Comparison of ENCODE assay signal across 1 cellular context in the genomic region with DNA sequence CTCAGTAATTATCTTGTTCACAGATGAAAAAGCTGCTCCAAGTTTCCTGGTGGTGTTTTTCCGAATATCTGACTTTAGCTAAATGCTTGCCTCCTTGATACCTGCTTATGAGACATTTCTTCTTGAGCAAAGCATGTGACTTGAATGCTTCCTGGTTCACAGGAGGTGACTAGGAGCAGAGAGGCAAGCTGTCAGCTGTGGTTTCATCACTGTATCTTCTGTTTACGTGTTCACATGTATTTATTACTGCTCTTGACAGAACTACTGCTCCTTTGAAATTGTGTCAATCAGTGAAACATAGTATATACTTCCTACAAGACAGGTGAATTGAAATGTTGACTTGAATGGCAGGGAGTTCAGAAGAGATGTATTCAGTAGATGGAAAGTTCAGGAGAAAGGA.
A peak's percentile ranks its signal among the peaks of the same experiment; 100 is the strongest.
TF ChIP-seq lines count a peak whose summit lies in the region.

No MANE protein-coding gene starts in this region.

TF ChIP-seq in K562, 482 proteins besides CTCF, POLR2A, EP300 and RAD21 (continued from another document and continues in another):
- TF ChIP-seq NR2C1 (IDR thresholded peaks at IDR 0.05) (peak; percentile 38; the same call in 1 of the 2 replicates), NR2C1 (tag; IDR thresholded peaks at IDR 0.05) (0 out of 2 replicates have a peak, but pooled peaks have one; percentile 44), ATF7 (IDR thresholded peaks at IDR 0.05) (0 out of 2 replicates have a peak, but pooled peaks have one; percentile 19), PTRF (tag; IDR thresholded peaks at IDR 0.05) (no peak), GABPB1 (CRISPR knock-in tag; IDR thresholded peaks at IDR 0.05) (no peak), ZNF274 (IDR thresholded peaks at IDR 0.05; ENCODE audit: borderline replicate concordance, low read depth, low read length) (no peak), MYC (IDR thresholded peaks at IDR 0.05; ENCODE audit: low read depth, low read length) (0 out of 2 replicates have a peak, but pooled peaks have one; percentile 18), MYC (CRISPR knock-in tag; IDR thresholded peaks at IDR 0.05; ENCODE audit: borderline replicate concordance, low read depth) (no peak), SAFB (IDR thresholded peaks at IDR 0.05; ENCODE audit: borderline replicate concordance, low read depth, low read length) (no peak), ZNF717 (CRISPR knock-in tag; IDR thresholded peaks at IDR 0.05) (no peak), CEBPB (tag; IDR thresholded peaks at IDR 0.05) (peak; percentile 30; the same call in 1 of the 2 replicates), FOSL1 (tag; conservative IDR thresholded peaks at IDR 0.05) (peak; percentile 23; the same call in 1 of the 2 replicates), TAF9B (IDR thresholded peaks at IDR 0.05; ENCODE audit: partially characterized antibody) (no peak), ETV1 (tag; conservative IDR thresholded peaks at IDR 0.05; ENCODE audit: low read depth) (0 out of 2 replicates have a peak, but pooled peaks have one; percentile 20), ZFX (CRISPR knock-in tag; IDR thresholded peaks at IDR 0.05) (no peak), CC2D1A (IDR thresholded peaks at IDR 0.05) (no peak), ZNF668 (CRISPR knock-in tag; IDR thresholded peaks at IDR 0.05) (no peak), SMAD3 (CRISPR knock-in tag; conservative IDR thresholded peaks at IDR 0.05) (no peak), NR2C2 (CRISPR knock-in tag; IDR thresholded peaks at IDR 0.05) (no peak), NR2C2 (tag; IDR thresholded peaks at IDR 0.05) (peak; percentile 86), E2F3 (CRISPR knock-in tag; IDR thresholded peaks at IDR 0.05) (no peak), L3MBTL2 (IDR thresholded peaks at IDR 0.05) (peak; percentile 52), ZNF324 (CRISPR knock-in tag; IDR thresholded peaks at IDR 0.05) (no peak), ELF4 (CRISPR knock-in tag; IDR thresholded peaks at IDR 0.05) (no peak), BACH1 (tag; IDR thresholded peaks at IDR 0.05) (peak; percentile 81), RBM39 (optimal IDR thresholded peaks at IDR 0.05; ENCODE audit: low read depth, low read length) (no peak), MEIS2 (IDR thresholded peaks at IDR 0.05; ENCODE audit: partially characterized antibody) (peak; percentile 78), ELF1 (tag; IDR thresholded peaks at IDR 0.05) (peak; percentile 65), HDAC3 (IDR thresholded peaks at IDR 0.05; ENCODE audit: borderline replicate concordance, partially characterized antibody) (no peak), NCOR1 (IDR thresholded peaks at IDR 0.05) (no peak), PHB (CRISPR knock-in tag; IDR thresholded peaks at IDR 0.05) (no peak), TCF7L2 (IDR thresholded peaks at IDR 0.05; ENCODE audit: low read depth, low read length) (no peak), LEF1 (IDR thresholded peaks at IDR 0.05) (peak; percentile 56; the same call in 1 of the 2 replicates), CEBPG (CRISPR knock-in tag; IDR thresholded peaks at IDR 0.05) (no peak), CEBPG (tag; conservative IDR thresholded peaks at IDR 0.05 in 1 of 2, IDR thresholded peaks at IDR 0.05 in 1 of 2) (peak in 1 of 2 experiments; percentile 70; a peak in 2 of 4 replicates)
- TF ChIP-seq, protein P1, sequence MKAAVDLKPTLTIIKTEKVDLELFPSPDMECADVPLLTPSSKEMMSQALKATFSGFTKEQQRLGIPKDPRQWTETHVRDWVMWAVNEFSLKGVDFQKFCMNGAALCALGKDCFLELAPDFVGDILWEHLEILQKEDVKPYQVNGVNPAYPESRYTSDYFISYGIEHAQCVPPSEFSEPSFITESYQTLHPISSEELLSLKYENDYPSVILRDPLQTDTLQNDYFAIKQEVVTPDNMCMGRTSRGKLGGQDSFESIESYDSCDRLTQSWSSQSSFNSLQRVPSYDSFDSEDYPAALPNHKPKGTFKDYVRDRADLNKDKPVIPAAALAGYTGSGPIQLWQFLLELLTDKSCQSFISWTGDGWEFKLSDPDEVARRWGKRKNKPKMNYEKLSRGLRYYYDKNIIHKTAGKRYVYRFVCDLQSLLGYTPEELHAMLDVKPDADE (conservative IDR thresholded peaks at IDR 0.05; ENCODE audit: control insufficient read depth, low read depth, low read length), result no peak
- TF ChIP-seq, protein P2, sequence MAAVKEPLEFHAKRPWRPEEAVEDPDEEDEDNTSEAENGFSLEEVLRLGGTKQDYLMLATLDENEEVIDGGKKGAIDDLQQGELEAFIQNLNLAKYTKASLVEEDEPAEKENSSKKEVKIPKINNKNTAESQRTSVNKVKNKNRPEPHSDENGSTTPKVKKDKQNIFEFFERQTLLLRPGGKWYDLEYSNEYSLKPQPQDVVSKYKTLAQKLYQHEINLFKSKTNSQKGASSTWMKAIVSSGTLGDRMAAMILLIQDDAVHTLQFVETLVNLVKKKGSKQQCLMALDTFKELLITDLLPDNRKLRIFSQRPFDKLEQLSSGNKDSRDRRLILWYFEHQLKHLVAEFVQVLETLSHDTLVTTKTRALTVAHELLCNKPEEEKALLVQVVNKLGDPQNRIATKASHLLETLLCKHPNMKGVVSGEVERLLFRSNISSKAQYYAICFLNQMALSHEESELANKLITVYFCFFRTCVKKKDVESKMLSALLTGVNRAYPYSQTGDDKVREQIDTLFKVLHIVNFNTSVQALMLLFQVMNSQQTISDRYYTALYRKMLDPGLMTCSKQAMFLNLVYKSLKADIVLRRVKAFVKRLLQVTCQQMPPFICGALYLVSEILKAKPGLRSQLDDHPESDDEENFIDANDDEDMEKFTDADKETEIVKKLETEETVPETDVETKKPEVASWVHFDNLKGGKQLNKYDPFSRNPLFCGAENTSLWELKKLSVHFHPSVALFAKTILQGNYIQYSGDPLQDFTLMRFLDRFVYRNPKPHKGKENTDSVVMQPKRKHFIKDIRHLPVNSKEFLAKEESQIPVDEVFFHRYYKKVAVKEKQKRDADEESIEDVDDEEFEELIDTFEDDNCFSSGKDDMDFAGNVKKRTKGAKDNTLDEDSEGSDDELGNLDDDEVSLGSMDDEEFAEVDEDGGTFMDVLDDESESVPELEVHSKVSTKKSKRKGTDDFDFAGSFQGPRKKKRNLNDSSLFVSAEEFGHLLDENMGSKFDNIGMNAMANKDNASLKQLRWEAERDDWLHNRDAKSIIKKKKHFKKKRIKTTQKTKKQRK (IDR thresholded peaks at IDR 0.05; ENCODE audit: borderline replicate concordance, low read depth, low read length), result no peak
- TF ChIP-seq, protein P3, sequence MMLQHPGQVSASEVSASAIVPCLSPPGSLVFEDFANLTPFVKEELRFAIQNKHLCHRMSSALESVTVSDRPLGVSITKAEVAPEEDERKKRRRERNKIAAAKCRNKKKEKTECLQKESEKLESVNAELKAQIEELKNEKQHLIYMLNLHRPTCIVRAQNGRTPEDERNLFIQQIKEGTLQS (IDR thresholded peaks at IDR 0.05), result peak; percentile 55
- TF ChIP-seq, protein P3 (CRISPR knock-in tag; conservative IDR thresholded peaks at IDR 0.05), result no peak
- TF ChIP-seq, protein P4, sequence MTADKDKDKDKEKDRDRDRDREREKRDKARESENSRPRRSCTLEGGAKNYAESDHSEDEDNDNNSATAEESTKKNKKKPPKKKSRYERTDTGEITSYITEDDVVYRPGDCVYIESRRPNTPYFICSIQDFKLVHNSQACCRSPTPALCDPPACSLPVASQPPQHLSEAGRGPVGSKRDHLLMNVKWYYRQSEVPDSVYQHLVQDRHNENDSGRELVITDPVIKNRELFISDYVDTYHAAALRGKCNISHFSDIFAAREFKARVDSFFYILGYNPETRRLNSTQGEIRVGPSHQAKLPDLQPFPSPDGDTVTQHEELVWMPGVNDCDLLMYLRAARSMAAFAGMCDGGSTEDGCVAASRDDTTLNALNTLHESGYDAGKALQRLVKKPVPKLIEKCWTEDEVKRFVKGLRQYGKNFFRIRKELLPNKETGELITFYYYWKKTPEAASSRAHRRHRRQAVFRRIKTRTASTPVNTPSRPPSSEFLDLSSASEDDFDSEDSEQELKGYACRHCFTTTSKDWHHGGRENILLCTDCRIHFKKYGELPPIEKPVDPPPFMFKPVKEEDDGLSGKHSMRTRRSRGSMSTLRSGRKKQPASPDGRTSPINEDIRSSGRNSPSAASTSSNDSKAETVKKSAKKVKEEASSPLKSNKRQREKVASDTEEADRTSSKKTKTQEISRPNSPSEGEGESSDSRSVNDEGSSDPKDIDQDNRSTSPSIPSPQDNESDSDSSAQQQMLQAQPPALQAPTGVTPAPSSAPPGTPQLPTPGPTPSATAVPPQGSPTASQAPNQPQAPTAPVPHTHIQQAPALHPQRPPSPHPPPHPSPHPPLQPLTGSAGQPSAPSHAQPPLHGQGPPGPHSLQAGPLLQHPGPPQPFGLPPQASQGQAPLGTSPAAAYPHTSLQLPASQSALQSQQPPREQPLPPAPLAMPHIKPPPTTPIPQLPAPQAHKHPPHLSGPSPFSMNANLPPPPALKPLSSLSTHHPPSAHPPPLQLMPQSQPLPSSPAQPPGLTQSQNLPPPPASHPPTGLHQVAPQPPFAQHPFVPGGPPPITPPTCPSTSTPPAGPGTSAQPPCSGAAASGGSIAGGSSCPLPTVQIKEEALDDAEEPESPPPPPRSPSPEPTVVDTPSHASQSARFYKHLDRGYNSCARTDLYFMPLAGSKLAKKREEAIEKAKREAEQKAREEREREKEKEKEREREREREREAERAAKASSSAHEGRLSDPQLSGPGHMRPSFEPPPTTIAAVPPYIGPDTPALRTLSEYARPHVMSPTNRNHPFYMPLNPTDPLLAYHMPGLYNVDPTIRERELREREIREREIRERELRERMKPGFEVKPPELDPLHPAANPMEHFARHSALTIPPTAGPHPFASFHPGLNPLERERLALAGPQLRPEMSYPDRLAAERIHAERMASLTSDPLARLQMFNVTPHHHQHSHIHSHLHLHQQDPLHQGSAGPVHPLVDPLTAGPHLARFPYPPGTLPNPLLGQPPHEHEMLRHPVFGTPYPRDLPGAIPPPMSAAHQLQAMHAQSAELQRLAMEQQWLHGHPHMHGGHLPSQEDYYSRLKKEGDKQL (CRISPR knock-in tag; IDR thresholded peaks at IDR 0.05; ENCODE audit: borderline replicate concordance), result no peak
- TF ChIP-seq, protein P5, sequence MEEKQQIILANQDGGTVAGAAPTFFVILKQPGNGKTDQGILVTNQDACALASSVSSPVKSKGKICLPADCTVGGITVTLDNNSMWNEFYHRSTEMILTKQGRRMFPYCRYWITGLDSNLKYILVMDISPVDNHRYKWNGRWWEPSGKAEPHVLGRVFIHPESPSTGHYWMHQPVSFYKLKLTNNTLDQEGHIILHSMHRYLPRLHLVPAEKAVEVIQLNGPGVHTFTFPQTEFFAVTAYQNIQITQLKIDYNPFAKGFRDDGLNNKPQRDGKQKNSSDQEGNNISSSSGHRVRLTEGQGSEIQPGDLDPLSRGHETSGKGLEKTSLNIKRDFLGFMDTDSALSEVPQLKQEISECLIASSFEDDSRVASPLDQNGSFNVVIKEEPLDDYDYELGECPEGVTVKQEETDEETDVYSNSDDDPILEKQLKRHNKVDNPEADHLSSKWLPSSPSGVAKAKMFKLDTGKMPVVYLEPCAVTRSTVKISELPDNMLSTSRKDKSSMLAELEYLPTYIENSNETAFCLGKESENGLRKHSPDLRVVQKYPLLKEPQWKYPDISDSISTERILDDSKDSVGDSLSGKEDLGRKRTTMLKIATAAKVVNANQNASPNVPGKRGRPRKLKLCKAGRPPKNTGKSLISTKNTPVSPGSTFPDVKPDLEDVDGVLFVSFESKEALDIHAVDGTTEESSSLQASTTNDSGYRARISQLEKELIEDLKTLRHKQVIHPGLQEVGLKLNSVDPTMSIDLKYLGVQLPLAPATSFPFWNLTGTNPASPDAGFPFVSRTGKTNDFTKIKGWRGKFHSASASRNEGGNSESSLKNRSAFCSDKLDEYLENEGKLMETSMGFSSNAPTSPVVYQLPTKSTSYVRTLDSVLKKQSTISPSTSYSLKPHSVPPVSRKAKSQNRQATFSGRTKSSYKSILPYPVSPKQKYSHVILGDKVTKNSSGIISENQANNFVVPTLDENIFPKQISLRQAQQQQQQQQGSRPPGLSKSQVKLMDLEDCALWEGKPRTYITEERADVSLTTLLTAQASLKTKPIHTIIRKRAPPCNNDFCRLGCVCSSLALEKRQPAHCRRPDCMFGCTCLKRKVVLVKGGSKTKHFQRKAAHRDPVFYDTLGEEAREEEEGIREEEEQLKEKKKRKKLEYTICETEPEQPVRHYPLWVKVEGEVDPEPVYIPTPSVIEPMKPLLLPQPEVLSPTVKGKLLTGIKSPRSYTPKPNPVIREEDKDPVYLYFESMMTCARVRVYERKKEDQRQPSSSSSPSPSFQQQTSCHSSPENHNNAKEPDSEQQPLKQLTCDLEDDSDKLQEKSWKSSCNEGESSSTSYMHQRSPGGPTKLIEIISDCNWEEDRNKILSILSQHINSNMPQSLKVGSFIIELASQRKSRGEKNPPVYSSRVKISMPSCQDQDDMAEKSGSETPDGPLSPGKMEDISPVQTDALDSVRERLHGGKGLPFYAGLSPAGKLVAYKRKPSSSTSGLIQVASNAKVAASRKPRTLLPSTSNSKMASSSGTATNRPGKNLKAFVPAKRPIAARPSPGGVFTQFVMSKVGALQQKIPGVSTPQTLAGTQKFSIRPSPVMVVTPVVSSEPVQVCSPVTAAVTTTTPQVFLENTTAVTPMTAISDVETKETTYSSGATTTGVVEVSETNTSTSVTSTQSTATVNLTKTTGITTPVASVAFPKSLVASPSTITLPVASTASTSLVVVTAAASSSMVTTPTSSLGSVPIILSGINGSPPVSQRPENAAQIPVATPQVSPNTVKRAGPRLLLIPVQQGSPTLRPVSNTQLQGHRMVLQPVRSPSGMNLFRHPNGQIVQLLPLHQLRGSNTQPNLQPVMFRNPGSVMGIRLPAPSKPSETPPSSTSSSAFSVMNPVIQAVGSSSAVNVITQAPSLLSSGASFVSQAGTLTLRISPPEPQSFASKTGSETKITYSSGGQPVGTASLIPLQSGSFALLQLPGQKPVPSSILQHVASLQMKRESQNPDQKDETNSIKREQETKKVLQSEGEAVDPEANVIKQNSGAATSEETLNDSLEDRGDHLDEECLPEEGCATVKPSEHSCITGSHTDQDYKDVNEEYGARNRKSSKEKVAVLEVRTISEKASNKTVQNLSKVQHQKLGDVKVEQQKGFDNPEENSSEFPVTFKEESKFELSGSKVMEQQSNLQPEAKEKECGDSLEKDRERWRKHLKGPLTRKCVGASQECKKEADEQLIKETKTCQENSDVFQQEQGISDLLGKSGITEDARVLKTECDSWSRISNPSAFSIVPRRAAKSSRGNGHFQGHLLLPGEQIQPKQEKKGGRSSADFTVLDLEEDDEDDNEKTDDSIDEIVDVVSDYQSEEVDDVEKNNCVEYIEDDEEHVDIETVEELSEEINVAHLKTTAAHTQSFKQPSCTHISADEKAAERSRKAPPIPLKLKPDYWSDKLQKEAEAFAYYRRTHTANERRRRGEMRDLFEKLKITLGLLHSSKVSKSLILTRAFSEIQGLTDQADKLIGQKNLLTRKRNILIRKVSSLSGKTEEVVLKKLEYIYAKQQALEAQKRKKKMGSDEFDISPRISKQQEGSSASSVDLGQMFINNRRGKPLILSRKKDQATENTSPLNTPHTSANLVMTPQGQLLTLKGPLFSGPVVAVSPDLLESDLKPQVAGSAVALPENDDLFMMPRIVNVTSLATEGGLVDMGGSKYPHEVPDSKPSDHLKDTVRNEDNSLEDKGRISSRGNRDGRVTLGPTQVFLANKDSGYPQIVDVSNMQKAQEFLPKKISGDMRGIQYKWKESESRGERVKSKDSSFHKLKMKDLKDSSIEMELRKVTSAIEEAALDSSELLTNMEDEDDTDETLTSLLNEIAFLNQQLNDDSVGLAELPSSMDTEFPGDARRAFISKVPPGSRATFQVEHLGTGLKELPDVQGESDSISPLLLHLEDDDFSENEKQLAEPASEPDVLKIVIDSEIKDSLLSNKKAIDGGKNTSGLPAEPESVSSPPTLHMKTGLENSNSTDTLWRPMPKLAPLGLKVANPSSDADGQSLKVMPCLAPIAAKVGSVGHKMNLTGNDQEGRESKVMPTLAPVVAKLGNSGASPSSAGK (IDR thresholded peaks at IDR 0.05), result peak; percentile 43
